In the genomic region with DNA sequence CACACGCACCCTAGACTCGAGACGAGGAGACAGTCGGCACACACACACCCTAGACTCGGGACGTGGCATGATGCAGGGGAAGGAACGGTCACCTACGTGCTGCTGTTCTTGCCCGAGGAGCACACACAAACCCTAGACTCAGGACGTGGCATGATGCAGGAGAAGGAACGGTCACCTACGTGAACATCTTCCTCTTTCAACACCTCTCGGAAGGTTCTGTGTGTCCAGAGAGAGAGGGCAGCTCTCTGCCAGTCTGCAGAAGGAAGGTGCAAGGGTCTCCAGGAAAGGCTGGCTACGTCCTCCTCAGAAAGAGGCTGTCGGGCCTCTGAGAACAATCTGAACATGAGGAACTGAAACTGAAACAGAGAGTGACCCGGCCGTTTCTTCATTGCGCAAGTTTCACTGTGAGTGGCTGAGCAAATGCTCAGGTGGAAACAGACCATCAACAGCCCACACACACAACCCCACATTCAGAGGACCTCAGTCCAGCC, we compare ENCODE assay signal across 9 cellular contexts. TPM values are rescaled to one million over a fixed set of nuclear protein-coding genes. Genes with fewer than 3 reads are reported as not detected.
DNase-seq lines count a peak whose midpoint lies in the region; ATAC-seq and TF ChIP-seq lines count a peak whose summit lies in the region.
"Had no signal": no experiment of that assay in that cellular context is flagged by ENCODE, and none has a peak within 500 bp of the region (broad histone marks: within the 10 kb centered on the region; RNA-seq: fewer than 3 reads in every experiment).

No MANE protein-coding gene starts in this region.

- H3K9me3 Mint-ChIP-seq in GM23338: no peaks in the 10 kb centered on the region

- 0 out of 2 replicates have a peak, but pooled peaks cover 3% of the 10 kb centered on the region for H3F3A ChIP-seq in GM23338 (replicated peaks; ENCODE audit: low read depth)

- 65 to 83% methylated on average over 10 to 18 of the region's 18 CpGs for WGBS in esophagus squamous epithelium, 2 donors

- H3K36me3 ChIP-seq in esophagus squamous epithelium (peaks cover 0 to 5% (median 0%) of the 10 kb centered on the region in 3 donors), GM23338 (ENCODE audit: insufficient read depth) (peaks cover 41% of the 10 kb centered on the region)

- H3K36me3 Mint-ChIP-seq in GM23338 (ENCODE audit: low read depth): peaks cover 79% of the 10 kb centered on the region

- no peaks in the 10 kb centered on the region for H3K4me1 Mint-ChIP-seq in GM23338

- H3K4me3 ChIP-seq in esophagus squamous epithelium (peak overlapping the region in 2 of 4 donors; percentile 16 to 49), GM23338 (no peak overlapping the region)
- H3K4me3 ChIP-seq: SJSA1 had no signal

- DNase-seq in SIG-M5 treated with dmso at 0.1 percent for 504 hours (lab: John Stamatoyannopoulos, UW; ENCODE audit: unreplicated experiment) (peak; percentile 91), esophagus squamous epithelium (lab: John Stamatoyannopoulos, UW) (peak; percentile 20), GM23338 (ENCODE audit: low spot score) (no peak), NCI-H2227 (lab: John Stamatoyannopoulos, UW; ENCODE audit: unreplicated experiment) (no peak), GDM1 (lab: John Stamatoyannopoulos, UW) (no peak)
- peak; percentile 26 for DNase-seq in stimulated activated CD4-positive, alpha-beta T cell treated with anti-CD3 and anti-CD28 coated beads, Interleukin-4, amount 100 ng/mL, for 24 hours

- intact Hi-C loops in esophagus squamous epithelium (cut with DNase I): no loop called here

- H3K9me3 ChIP-seq in esophagus squamous epithelium: no peaks in the 10 kb centered on the region
- H3K9me3 ChIP-seq: SJSA1 had no signal

- H3K27ac ChIP-seq in esophagus squamous epithelium (peak overlapping the region; percentile 26 to 77 (median 56)), GM23338 (ENCODE audit: low read depth) (no peak overlapping the region)
- H3K27ac ChIP-seq: SJSA1 had no signal

- ATAC-seq in GM18870 (IDR thresholded peaks at IDR 0.05; ENCODE audit: unreplicated experiment): peak; percentile 74
- ATAC-seq in HG02884 (IDR thresholded peaks at IDR 0.05; ENCODE audit: unreplicated experiment): peak; percentile 85
- ATAC-seq in GM23338: no peak

- no peak overlapping the region for H3K4me3 Mint-ChIP-seq in GM23338

- H3K79me2 ChIP-seq in GM23338 (replicated peaks; ENCODE audit: insufficient read depth): no peaks in the 10 kb centered on the region

- no peak for TF ChIP-seq CTCF in esophagus squamous epithelium (IDR thresholded peaks at IDR 0.05)
- no peak for TF ChIP-seq CTCF in GM23338 (conservative IDR thresholded peaks at IDR 0.05; ENCODE audit: low read depth in 2 of 2)

- H3K27me3 Mint-ChIP-seq in GM23338 (ENCODE audit: insufficient read depth, low read depth, poor library complexity): peaks cover 10% of the 10 kb centered on the region

- H3K27ac Mint-ChIP-seq in GM23338: no peak overlapping the region

- H3K9me2 ChIP-seq in GM23338 (ENCODE audit: insufficient read depth): no peaks in the 10 kb centered on the region

- peak in 2 of 4 donors; percentile 13 to 42 for TF ChIP-seq POLR2A in esophagus squamous epithelium (IDR thresholded peaks at IDR 0.05)

- H2AFZ ChIP-seq in GM23338: no peak overlapping the region

- no peaks in the 10 kb centered on the region for H3K4me1 ChIP-seq in esophagus squamous epithelium
- H3K4me1 ChIP-seq in GM23338 (ENCODE audit: insufficient read depth): no peaks in the 10 kb centered on the region
- H3K4me1 ChIP-seq: SJSA1 had no signal

- H4K20me1 ChIP-seq in GM23338 (replicated peaks; ENCODE audit: insufficient read depth): peaks cover 14% of the 10 kb centered on the region; the same call in 1 of the 2 replicates

- H3K27me3 ChIP-seq in esophagus squamous epithelium: no peaks in the 10 kb centered on the region
- no peaks in the 10 kb centered on the region for H3K27me3 ChIP-seq in GM23338 (ENCODE audit: insufficient read depth)
- H3K27me3 ChIP-seq: SJSA1 had no signal

- no peak overlapping the region for H3K4me2 ChIP-seq in GM23338

TF ChIP-seq in GM23338, 12 proteins besides CTCF, POLR2A, EP300 and RAD21 (continues in another document):
- TF ChIP-seq ZNF462 (CRISPR knock-in tag; IDR thresholded peaks at IDR 0.05) (no peak), CREB1 (CRISPR knock-in tag; IDR thresholded peaks at IDR 0.05; ENCODE audit: low read depth) (no peak), JUNB (IDR thresholded peaks at IDR 0.05; ENCODE audit: unreplicated experiment) (no peak), EZH2phosphoT487 (IDR thresholded peaks at IDR 0.05; ENCODE audit: unreplicated experiment) (no peak), ZNF331 (CRISPR knock-in tag; IDR thresholded peaks at IDR 0.05; ENCODE audit: low read depth) (no peak), EZH2 (IDR thresholded peaks at IDR 0.05; ENCODE audit: low read depth, unreplicated experiment) (no peak)
- TF ChIP-seq, protein P1, sequence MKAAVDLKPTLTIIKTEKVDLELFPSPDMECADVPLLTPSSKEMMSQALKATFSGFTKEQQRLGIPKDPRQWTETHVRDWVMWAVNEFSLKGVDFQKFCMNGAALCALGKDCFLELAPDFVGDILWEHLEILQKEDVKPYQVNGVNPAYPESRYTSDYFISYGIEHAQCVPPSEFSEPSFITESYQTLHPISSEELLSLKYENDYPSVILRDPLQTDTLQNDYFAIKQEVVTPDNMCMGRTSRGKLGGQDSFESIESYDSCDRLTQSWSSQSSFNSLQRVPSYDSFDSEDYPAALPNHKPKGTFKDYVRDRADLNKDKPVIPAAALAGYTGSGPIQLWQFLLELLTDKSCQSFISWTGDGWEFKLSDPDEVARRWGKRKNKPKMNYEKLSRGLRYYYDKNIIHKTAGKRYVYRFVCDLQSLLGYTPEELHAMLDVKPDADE (IDR thresholded peaks at IDR 0.05): no peak

RNA-seq across cellular contexts. Expression of gene ZNF276, which starts 43.4 kb away (rescaled TPM):
- total RNA-seq in esophagus squamous epithelium: 10 to 100 TPM; 18.1 to 43.3 (median 34.1) TPM
- 12.7 and 15.6 TPM in 2 replicates for total RNA-seq in GM23338 (2014; rRNA removed; shearing (Covaris generic))
- 3.4 and 4.3 TPM in 2 replicates for polyA plus RNA-seq in GM23338 (2016; fragmentation: Nextera tagmentation; extraction: Ambion mirVana)

RNA-seq across cellular contexts. Expression of gene VPS9D1, which starts 44.1 kb away (rescaled TPM):
- 10 to 100 TPM in 3 of 4 donors, 1 to 10 TPM in 1; 7.1 to 25.0 (median 13.8) TPM for total RNA-seq in esophagus squamous epithelium
- 1.8 and 2.1 TPM in 2 replicates for total RNA-seq in GM23338 (2014; rRNA removed; shearing (Covaris generic))
- polyA plus RNA-seq in GM23338 (2016; fragmentation: Nextera tagmentation; extraction: Ambion mirVana): 2.0 and 2.2 TPM in 2 replicates

RNA-seq across cellular contexts. Expression of gene FANCA, which starts 51.7 kb away (rescaled TPM):
- 10 to 100 TPM in 1 of 4 donors, 1 to 10 TPM in 3; 3.8 to 29.0 (median 6.8) TPM for total RNA-seq in esophagus squamous epithelium
- 75.9 and 89.9 TPM in 2 replicates for total RNA-seq in GM23338 (2014; rRNA removed; shearing (Covaris generic))
- polyA plus RNA-seq in GM23338 (2016; fragmentation: Nextera tagmentation; extraction: Ambion mirVana): 36.4 and 42.3 TPM in 2 replicates

Comparison
In these comparisons a context has a peak if more than half of its experiments do, and no peak if none do; other contexts are left out.
1. DNase-seq: peak in SIG-M5 treated with dmso at 0.1 percent for 504 hours (single experiment), esophagus squamous epithelium (single experiment) and stimulated activated CD4-positive, alpha-beta T cell treated with anti-CD3 and anti-CD28 coated beads, Interleukin-4, amount 100 ng/mL, for 24 hours (single experiment); none in GM23338 (single experiment), NCI-H2227 (single experiment) and GDM1 (single experiment).